1 cellular context compared by ENCODE assay signal in the genomic region with DNA sequence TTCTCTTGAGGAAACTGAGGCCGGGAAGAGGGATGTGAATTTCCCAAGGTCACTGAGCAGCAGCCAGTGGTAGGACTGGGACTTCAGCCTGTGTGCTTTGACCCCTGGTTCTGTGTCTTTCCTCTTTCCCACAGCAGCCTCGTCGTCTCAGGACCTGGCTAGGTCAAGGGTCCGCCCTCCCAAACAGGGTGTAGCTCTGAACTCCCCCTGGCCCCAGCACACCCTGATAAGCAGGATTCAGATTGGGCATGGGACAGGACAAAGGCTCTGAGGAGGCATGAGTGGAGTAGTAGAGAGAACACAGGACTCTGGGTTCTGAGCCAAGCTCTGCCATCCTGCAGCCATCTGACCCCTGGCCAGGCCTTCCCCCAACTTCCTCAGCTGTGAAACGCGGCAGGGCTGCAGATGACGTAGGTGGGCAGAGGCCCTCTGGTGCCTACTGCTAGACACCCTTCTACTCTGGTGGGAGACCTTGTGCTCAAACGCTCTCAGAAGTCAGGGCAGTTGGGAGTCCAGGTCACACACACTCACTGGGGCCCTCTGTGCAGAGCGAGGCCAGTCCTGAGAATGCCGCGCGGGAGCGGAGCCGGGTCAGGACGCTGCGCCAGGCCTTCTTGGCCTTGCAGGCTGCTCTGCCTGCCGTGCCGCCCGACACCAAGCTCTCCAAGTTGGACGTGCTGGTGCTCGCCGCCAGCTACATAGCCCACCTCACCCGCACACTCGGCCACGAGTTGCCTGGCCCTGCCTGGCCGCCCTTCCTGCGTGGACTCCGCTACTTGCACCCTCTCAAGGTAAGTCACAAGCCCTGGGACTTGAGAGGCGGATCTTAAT.
A peak's percentile ranks its signal among the peaks of the same experiment; 100 is the strongest.
TF ChIP-seq lines count a peak whose summit lies in the region.

No MANE protein-coding gene starts in this region.

TF ChIP-seq in HepG2, 621 proteins besides CTCF, POLR2A, EP300 and RAD21 (continued from another document):
- TF ChIP-seq, protein P1, sequence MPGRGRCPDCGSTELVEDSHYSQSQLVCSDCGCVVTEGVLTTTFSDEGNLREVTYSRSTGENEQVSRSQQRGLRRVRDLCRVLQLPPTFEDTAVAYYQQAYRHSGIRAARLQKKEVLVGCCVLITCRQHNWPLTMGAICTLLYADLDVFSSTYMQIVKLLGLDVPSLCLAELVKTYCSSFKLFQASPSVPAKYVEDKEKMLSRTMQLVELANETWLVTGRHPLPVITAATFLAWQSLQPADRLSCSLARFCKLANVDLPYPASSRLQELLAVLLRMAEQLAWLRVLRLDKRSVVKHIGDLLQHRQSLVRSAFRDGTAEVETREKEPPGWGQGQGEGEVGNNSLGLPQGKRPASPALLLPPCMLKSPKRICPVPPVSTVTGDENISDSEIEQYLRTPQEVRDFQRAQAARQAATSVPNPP (CRISPR knock-in tag; IDR thresholded peaks at IDR 0.05): no peak
- no peak for TF ChIP-seq ZFP36 (IDR thresholded peaks at IDR 0.05; ENCODE audit: borderline replicate concordance, low read depth, low read length, partially characterized antibody)
- TF ChIP-seq, protein P2, sequence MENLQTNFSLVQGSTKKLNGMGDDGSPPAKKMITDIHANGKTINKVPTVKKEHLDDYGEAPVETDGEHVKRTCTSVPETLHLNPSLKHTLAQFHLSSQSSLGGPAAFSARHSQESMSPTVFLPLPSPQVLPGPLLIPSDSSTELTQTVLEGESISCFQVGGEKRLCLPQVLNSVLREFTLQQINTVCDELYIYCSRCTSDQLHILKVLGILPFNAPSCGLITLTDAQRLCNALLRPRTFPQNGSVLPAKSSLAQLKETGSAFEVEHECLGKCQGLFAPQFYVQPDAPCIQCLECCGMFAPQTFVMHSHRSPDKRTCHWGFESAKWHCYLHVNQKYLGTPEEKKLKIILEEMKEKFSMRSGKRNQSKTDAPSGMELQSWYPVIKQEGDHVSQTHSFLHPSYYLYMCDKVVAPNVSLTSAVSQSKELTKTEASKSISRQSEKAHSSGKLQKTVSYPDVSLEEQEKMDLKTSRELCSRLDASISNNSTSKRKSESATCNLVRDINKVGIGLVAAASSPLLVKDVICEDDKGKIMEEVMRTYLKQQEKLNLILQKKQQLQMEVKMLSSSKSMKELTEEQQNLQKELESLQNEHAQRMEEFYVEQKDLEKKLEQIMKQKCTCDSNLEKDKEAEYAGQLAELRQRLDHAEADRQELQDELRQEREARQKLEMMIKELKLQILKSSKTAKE (CRISPR knock-in tag; IDR thresholded peaks at IDR 0.05; ENCODE audit: borderline replicate concordance): no peak
- TF ChIP-seq ZFP82 (CRISPR knock-in tag; IDR thresholded peaks at IDR 0.05; ENCODE audit: borderline replicate concordance): no peak
- TF ChIP-seq, protein P3, sequence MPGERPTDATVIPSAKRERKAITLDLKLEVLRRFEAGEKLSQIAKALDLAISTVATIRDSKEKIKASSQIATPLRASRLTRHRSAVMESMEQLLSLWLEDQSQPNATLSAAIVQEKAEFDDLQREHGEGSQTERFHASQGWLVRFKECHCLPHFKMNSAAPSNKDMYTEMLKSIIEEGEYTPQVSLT (CRISPR knock-in tag; IDR thresholded peaks at IDR 0.05; ENCODE audit: borderline replicate concordance, low read depth): no peak
- no peak for TF ChIP-seq NR2F6 (IDR thresholded peaks at IDR 0.05)
- TF ChIP-seq NR2F6 (CRISPR knock-in tag; IDR thresholded peaks at IDR 0.05): 0 out of 2 replicates have a peak, but pooled peaks have one; percentile 7
- TF ChIP-seq DMAP1 (CRISPR knock-in tag; IDR thresholded peaks at IDR 0.05): no peak
TF ChIP-seq in HepG2: peak in this region for 23.
